Comparison of ENCODE assay signal across 25 cellular contexts in genomic region chr7:68314208-68314607, GRCh38.
"Had no signal": no experiment of that assay in that cellular context is flagged by ENCODE, and none has a peak within 500 bp of the region (broad histone marks: within the 10 kb centered on the region; RNA-seq: fewer than 3 reads in every experiment).

No MANE protein-coding gene starts in this region.

- H3K9ac ChIP-seq: SK-N-SH had no signal

- H3K27ac ChIP-seq: RWPE1, SJCRH30, VCaP had no signal

- FAIRE-seq: astrocyte had no signal

- H3K27me3 ChIP-seq: SJCRH30 had no signal

- DNase-seq: activated CD4-positive, alpha-beta memory T cell treated with anti-CD3 and anti-CD28 coated beads for 36 hours; activated CD4-positive, alpha-beta T cell treated with anti-CD3 and anti-CD28 coated beads, Interleukin-2, amount 10 ng/mL, durations not matched to agents 7 days and 5 days; activated CD4-positive, CD25-positive, alpha-beta regulatory T cell; activated CD8-positive, alpha-beta memory T cell treated with anti-CD3 and anti-CD28 coated beads for 24 hours; activated gamma-delta T cell; activated naive CD4-positive, alpha-beta T cell treated with anti-CD3 and anti-CD28 coated beads for 36 hours; activated T-cell treated with anti-CD3 and anti-CD28 coated beads for 4 hours; activated T-cell treated with anti-CD3 and anti-CD28 coated beads, Interleukin-2, amount 50 U/mL, for 48 hours; amygdala; MM.1S; NCI-H1417; NCI-H187; NCI-H2081 treated with DMSO at 0.1 percent for 48 hours; NCI-H446; NCI-H524; NCI-H748 treated with DMSO at 0.1 percent for 48 hours; Right ventricle myocardium superior; SJCRH30; SK-N-SH; T-helper 1 cell had no signal

- H3K4me3 ChIP-seq: SJCRH30 had no signal

- H3K4me1 ChIP-seq: SJCRH30 had no signal

- ATAC-seq: activated T-helper 17 cell treated with anti-CD3 and anti-CD28 coated beads, Interleukin-2, amount 50 U/mL, for 72 hours; Panc1 had no signal

- H3K9me3 ChIP-seq: SJCRH30, SK-N-SH had no signal

- H3K4me2 ChIP-seq: SK-N-SH had no signal

- H3K36me3 ChIP-seq: SJCRH30 had no signal
